1 cellular context compared by ENCODE assay signal in the genomic region with DNA sequence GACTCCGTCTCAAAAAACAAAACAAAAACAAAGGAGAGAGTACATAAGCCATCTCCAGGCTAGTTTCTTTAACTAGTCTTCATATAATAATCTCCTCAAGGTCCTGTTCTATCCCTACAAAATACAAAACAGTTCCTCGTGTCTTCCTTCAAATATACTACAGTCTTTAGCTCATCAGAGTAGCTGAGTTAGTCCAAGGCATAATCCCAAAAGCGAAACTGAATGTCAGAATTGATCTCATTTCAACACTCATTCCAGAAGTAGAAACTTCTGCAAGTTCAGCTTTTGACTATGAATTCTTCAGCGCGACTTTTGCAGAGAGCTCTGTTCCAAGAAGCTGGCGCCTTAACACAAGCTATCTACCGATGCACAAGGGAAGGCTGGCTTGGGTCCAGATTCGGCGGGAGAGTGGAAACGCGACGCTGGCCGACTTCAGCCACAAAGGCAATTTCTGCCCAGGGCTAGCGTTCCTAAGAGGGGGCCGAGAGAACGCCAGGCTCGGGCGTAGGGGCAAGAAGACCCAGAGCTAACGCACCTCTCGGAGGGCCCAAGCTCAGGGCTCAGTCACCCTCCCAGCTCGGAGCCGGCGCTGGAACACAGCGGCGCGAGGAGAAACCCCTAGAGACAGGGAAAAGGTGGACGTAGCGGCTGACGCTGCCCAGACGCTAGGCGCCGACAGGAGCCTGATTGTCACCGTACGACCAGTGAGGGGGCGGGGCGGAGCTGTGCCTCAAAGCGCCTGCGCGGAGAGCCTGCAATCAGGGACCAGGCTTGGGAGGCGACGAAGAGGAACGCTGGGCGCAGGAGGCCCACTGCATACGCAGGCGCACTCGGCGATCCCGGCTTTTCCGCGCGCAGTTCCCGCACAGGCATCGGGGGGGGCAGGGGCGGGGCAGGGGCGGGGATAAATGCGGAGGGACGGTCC.
TF ChIP-seq lines count a peak whose summit lies in the region.

No MANE protein-coding gene starts in this region.

TF ChIP-seq in K562, 482 proteins besides CTCF, POLR2A, EP300 and RAD21 (continued from another document):
- TF ChIP-seq, protein P1, sequence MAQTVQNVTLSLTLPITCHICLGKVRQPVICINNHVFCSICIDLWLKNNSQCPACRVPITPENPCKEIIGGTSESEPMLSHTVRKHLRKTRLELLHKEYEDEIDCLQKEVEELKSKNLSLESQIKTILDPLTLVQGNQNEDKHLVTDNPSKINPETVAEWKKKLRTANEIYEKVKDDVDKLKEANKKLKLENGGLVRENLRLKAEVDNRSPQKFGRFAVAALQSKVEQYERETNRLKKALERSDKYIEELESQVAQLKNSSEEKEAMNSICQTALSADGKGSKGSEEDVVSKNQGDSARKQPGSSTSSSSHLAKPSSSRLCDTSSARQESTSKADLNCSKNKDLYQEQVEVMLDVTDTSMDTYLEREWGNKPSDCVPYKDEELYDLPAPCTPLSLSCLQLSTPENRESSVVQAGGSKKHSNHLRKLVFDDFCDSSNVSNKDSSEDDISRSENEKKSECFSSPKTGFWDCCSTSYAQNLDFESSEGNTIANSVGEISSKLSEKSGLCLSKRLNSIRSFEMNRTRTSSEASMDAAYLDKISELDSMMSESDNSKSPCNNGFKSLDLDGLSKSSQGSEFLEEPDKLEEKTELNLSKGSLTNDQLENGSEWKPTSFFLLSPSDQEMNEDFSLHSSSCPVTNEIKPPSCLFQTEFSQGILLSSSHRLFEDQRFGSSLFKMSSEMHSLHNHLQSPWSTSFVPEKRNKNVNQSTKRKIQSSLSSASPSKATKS (CRISPR knock-in tag; IDR thresholded peaks at IDR 0.05): no peak
- TF ChIP-seq ZNF79 (CRISPR knock-in tag; IDR thresholded peaks at IDR 0.05; ENCODE audit: low read depth) (no peak), ZNF224 (CRISPR knock-in tag; IDR thresholded peaks at IDR 0.05) (no peak), LCOR (CRISPR knock-in tag; IDR thresholded peaks at IDR 0.05) (peak; percentile 21; the same call in 1 of the 2 replicates), CCNT2 (IDR thresholded peaks at IDR 0.05; ENCODE audit: borderline replicate concordance, extremely low read depth, insufficient read length, low read depth, low read length) (peak; percentile 58), KAT2B (IDR thresholded peaks at IDR 0.05; ENCODE audit: low read depth, low read length) (no peak), ZNF785 (CRISPR knock-in tag; IDR thresholded peaks at IDR 0.05) (no peak), BCOR (IDR thresholded peaks at IDR 0.05) (peak; percentile 74), MTA2 (IDR thresholded peaks at IDR 0.05; ENCODE audit: low read depth) (0 out of 2 replicates have a peak, but pooled peaks have one; percentile 22), HSF4 (CRISPR knock-in tag; IDR thresholded peaks at IDR 0.05; ENCODE audit: borderline replicate concordance) (no peak)
- TF ChIP-seq, protein P2, sequence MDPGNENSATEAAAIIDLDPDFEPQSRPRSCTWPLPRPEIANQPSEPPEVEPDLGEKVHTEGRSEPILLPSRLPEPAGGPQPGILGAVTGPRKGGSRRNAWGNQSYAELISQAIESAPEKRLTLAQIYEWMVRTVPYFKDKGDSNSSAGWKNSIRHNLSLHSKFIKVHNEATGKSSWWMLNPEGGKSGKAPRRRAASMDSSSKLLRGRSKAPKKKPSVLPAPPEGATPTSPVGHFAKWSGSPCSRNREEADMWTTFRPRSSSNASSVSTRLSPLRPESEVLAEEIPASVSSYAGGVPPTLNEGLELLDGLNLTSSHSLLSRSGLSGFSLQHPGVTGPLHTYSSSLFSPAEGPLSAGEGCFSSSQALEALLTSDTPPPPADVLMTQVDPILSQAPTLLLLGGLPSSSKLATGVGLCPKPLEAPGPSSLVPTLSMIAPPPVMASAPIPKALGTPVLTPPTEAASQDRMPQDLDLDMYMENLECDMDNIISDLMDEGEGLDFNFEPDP (CRISPR knock-in tag; IDR thresholded peaks at IDR 0.05): no peak
- TF ChIP-seq, protein P3, sequence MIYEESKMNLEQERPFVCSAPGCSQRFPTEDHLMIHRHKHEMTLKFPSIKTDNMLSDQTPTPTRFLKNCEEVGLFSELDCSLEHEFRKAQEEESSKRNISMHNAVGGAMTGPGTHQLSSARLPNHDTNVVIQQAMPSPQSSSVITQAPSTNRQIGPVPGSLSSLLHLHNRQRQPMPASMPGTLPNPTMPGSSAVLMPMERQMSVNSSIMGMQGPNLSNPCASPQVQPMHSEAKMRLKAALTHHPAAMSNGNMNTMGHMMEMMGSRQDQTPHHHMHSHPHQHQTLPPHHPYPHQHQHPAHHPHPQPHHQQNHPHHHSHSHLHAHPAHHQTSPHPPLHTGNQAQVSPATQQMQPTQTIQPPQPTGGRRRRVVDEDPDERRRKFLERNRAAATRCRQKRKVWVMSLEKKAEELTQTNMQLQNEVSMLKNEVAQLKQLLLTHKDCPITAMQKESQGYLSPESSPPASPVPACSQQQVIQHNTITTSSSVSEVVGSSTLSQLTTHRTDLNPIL (CRISPR knock-in tag; IDR thresholded peaks at IDR 0.05): no peak
